8 cellular contexts compared by ENCODE assay signal in genomic region chr2:68466361-68466777, GRCh38. TPM values are rescaled to one million over a fixed set of nuclear protein-coding genes. Genes with fewer than 3 reads are reported as not detected.
A peak's percentile ranks its signal among the peaks of the same experiment; 100 is the strongest.
DNase-seq lines count a peak whose midpoint lies in the region; ATAC-seq and TF ChIP-seq lines count a peak whose summit lies in the region.

No MANE protein-coding gene starts in this region.

- peak overlapping the region; percentile 85 to 98 for H3K4me3 ChIP-seq in SK-N-SH (ENCODE audit: low read depth in 2 of 2, low read length in 1 of 2)
- H3K4me3 ChIP-seq in body of pancreas = peak overlapping the region; percentile 40 to 90

- TF ChIP-seq RAD21 in SK-N-SH (IDR thresholded peaks at IDR 0.05; ENCODE audit: low read length) = no peak

- CTCF ChIA-PET in SK-N-SH (lab: Yijun Ruan, JAX) = interaction anchor here (0.7 to 5.3 kb wide), 13 partner anchors 10 to 459 kb away, joined by 3 to 99 read pairs (median 5); no protein-coding TSS in a partner anchor

- no peak; the same call in 1 of the 3 replicates for ATAC-seq in SK-N-SH treated with all-trans-retinoic acid at 6 μM for 48 hours
- no peak for ATAC-seq in body of pancreas
- ATAC-seq in HG03196 (IDR thresholded peaks at IDR 0.05; ENCODE audit: unreplicated experiment) = no peak

- H3K9me2 ChIP-seq in SK-N-SH = no peaks in the 10 kb centered on the region

- no peak for TF ChIP-seq POLR2A in body of pancreas (IDR thresholded peaks at IDR 0.05)

- TF ChIP-seq CTCF in SK-N-SH (IDR thresholded peaks at IDR 0.05) = peak; percentile 40
- TF ChIP-seq CTCF in body of pancreas (IDR thresholded peaks at IDR 0.05) = peak in 2 of 7 experiments; percentile 10 to 20

- H3K4me1 ChIP-seq in SK-N-SH (ENCODE audit: control insufficient read depth in 1 of 2, insufficient read depth in 2 of 2, low read depth in 1 of 2, low read length in 1 of 2) (peaks cover 0 to 12% of the 10 kb centered on the region in 2 experiments; a peak in 2 of 4 replicates), body of pancreas (peaks cover 16% of the 10 kb centered on the region)

- H3K27ac ChIP-seq in SK-N-SH (ENCODE audit: low read depth in 2 of 2, low read length in 1 of 2) = peak overlapping the region in 1 of 2 experiments; percentile 72; a peak in 3 of 4 replicates
- H3K27ac ChIP-seq in body of pancreas = peak overlapping the region in 3 of 4 donors; percentile 82 to 89 (median 85)

- peak overlapping the region; percentile 84 for H3K4me2 ChIP-seq in SK-N-SH

- intact Hi-C loops in body of pancreas (cut with DNase I) = loop anchor here (10.0 kb wide), 1 partner anchor 458 kb away; no protein-coding TSS in a partner anchor

- peak overlapping the region; percentile 96 for H2AFZ ChIP-seq in SK-N-SH (ENCODE audit: low read depth)

- POLR2A ChIA-PET in SK-N-SH (lab: Yijun Ruan, JAX) = interaction anchor here (1.0 kb wide), 1 partner anchor 124 kb away, joined by 3 read pairs; no protein-coding TSS in a partner anchor

- H3K27me3 ChIP-seq in SK-N-SH (ENCODE audit: insufficient read depth) = no peaks in the 10 kb centered on the region
- H3K27me3 ChIP-seq in body of pancreas = no peaks in the 10 kb centered on the region

- no peaks in the 10 kb centered on the region for H4K20me1 ChIP-seq in SK-N-SH (ENCODE audit: insufficient read depth)

- H3K9me3 ChIP-seq in SK-N-SH (no peaks in the 10 kb centered on the region), body of pancreas (no peaks in the 10 kb centered on the region)

- no peak for DNase-seq in SK-N-SH
- peak; percentile 63 for DNase-seq in T-helper 22 cell (ENCODE audit: low read depth)
- peak in 2 of 4 donors; percentile 21 to 24 for DNase-seq in body of pancreas
- peak; percentile 45 for DNase-seq in left kidney (ENCODE audit: low read depth, low spot score)
- DNase-seq in stimulated activated CD4-positive, alpha-beta T cell treated with anti-CD3 and anti-CD28 coated beads, TNF-alpha, amount 100 ng/mL, for 4 hours (ENCODE audit: low read depth in 3 of 3) = peak; percentile 14 to 42 (median 34)
- no peak for DNase-seq in NCI-H2029 treated with DMSO at 0.1 percent for 48 hours (lab: John Stamatoyannopoulos, UW)

- WGBS in SK-N-SH (ENCODE audit: low lambda C conversion rate) = 18% methylated on average over 11 of the region's 11 CpGs
- 2% methylated on average over 11 of the region's 11 CpGs for WGBS in body of pancreas, 2 donors

- H3K36me3 ChIP-seq in SK-N-SH (replicated peaks in 1 of 2; ENCODE audit: control insufficient read depth in 1 of 2, insufficient read depth in 2 of 2, low read length in 1 of 2) (peaks cover 0 to 3% of the 10 kb centered on the region in 2 experiments), body of pancreas (replicated peaks in 1 of 2; ENCODE audit: insufficient read depth in 1 of 2, low read depth in 2 of 2) (no peaks in the 10 kb centered on the region)

- H3K9ac ChIP-seq in SK-N-SH = peak overlapping the region; percentile 77

- no peak for TF ChIP-seq EP300 in SK-N-SH (IDR thresholded peaks at IDR 0.05; ENCODE audit: borderline replicate concordance in 1 of 2, low read depth in 1 of 2, low read length in 1 of 2)

- H3F3A ChIP-seq in SK-N-SH (replicated peaks; ENCODE audit: insufficient read depth) = no peaks in the 10 kb centered on the region

- peaks cover 14% of the 10 kb centered on the region; the same call in 1 of the 2 replicates for H3K79me2 ChIP-seq in SK-N-SH (ENCODE audit: insufficient read depth)

TF ChIP-seq in SK-N-SH, 30 proteins besides CTCF, POLR2A, EP300 and RAD21:
- TF ChIP-seq NFIC (IDR thresholded peaks at IDR 0.05; ENCODE audit: borderline replicate concordance) = no peak
- TF ChIP-seq YY1 (IDR thresholded peaks at IDR 0.05; ENCODE audit: low read depth) = no peak
- no peak for TF ChIP-seq RXRA (IDR thresholded peaks at IDR 0.05; ENCODE audit: borderline replicate concordance, low read depth)
- TF ChIP-seq FOXJ3 (CRISPR knock-in tag; IDR thresholded peaks at IDR 0.05) = no peak
- TF ChIP-seq USF2 (IDR thresholded peaks at IDR 0.05; ENCODE audit: borderline replicate concordance, low read depth, low read length) = no peak
- no peak for TF ChIP-seq MAX (IDR thresholded peaks at IDR 0.05; ENCODE audit: low read depth)
- no peak for TF ChIP-seq NRF1 (IDR thresholded peaks at IDR 0.05; ENCODE audit: low read depth, low read length)

TF ChIP-seq in SK-N-SH treated with all-trans-retinoic acid at 6 μM for 48 hours, 23 proteins besides CTCF, POLR2A, EP300 and RAD21:
- no peak for TF ChIP-seq GLIS3 (CRISPR knock-in tag; IDR thresholded peaks at IDR 0.05)
- TF ChIP-seq ZFP3 (CRISPR knock-in tag; IDR thresholded peaks at IDR 0.05) = no peak
- no peak for TF ChIP-seq ARNTL (CRISPR knock-in tag; IDR thresholded peaks at IDR 0.05; ENCODE audit: borderline replicate concordance, low read depth)
- no peak for TF ChIP-seq SNAI2 (CRISPR knock-in tag; IDR thresholded peaks at IDR 0.05)
- TF ChIP-seq ESRRG (CRISPR knock-in tag; IDR thresholded peaks at IDR 0.05) = no peak
- no peak for TF ChIP-seq TSHZ2 (CRISPR knock-in tag; IDR thresholded peaks at IDR 0.05)
- no peak for TF ChIP-seq ZFP30 (CRISPR knock-in tag; IDR thresholded peaks at IDR 0.05)
- TF ChIP-seq TCF4 (CRISPR knock-in tag; IDR thresholded peaks at IDR 0.05; ENCODE audit: borderline replicate concordance) = no peak
- TF ChIP-seq ISL1 (CRISPR knock-in tag; IDR thresholded peaks at IDR 0.05) = no peak
- TF ChIP-seq RARB (CRISPR knock-in tag; IDR thresholded peaks at IDR 0.05) = no peak
- no peak for TF ChIP-seq CSDC2 (CRISPR knock-in tag; IDR thresholded peaks at IDR 0.05)
- no peak for TF ChIP-seq POU6F1 (CRISPR knock-in tag; IDR thresholded peaks at IDR 0.05; ENCODE audit: borderline replicate concordance, low read depth)
- TF ChIP-seq PPARA (CRISPR knock-in tag; IDR thresholded peaks at IDR 0.05; ENCODE audit: borderline replicate concordance) = no peak
- no peak for TF ChIP-seq CREB5 (CRISPR knock-in tag; IDR thresholded peaks at IDR 0.05; ENCODE audit: low read depth)
- no peak for TF ChIP-seq ZNF70 (CRISPR knock-in tag; IDR thresholded peaks at IDR 0.05)
- TF ChIP-seq ZNF565 (CRISPR knock-in tag; conservative IDR thresholded peaks at IDR 0.05; ENCODE audit: low read depth) = no peak
- TF ChIP-seq ZNF8 (CRISPR knock-in tag; IDR thresholded peaks at IDR 0.05) = no peak
TF ChIP-seq in SK-N-SH treated with all-trans-retinoic acid at 6 μM for 48 hours: peak in this region for 0.

RNA-seq across cellular contexts. Expression of gene FBXO48, which starts 0.7 kb away (rescaled TPM):
- polyA plus RNA-seq in SK-N-SH (2012; rRNA removed) = 0.30 and 0.45 TPM in 2 replicates
- 0.41 and 0.48 TPM in 2 replicates for polyA plus RNA-seq in SK-N-SH (2012; cell fraction: cytosol; rRNA removed)
- polyA plus RNA-seq in SK-N-SH (2012; cell fraction: nucleus; rRNA removed) = 0.26 and 0.56 TPM in 2 replicates
- 1 to 10 TPM in 1 of 2 donors, under 1 TPM in 1; 0.78 to 3.0 TPM for total RNA-seq in body of pancreas

RNA-seq across cellular contexts. Expression of gene APLF, which starts 1.0 kb away (rescaled TPM):
- 1.1 and 1.3 TPM in 2 replicates for polyA plus RNA-seq in SK-N-SH (2012; rRNA removed)
- 1.4 and 1.8 TPM in 2 replicates for polyA plus RNA-seq in SK-N-SH (2012; cell fraction: cytosol; rRNA removed)
- 1.2 and 1.8 TPM in 2 replicates for polyA plus RNA-seq in SK-N-SH (2012; cell fraction: nucleus; rRNA removed)
- 1 to 10 TPM; 3.9 to 4.0 TPM for total RNA-seq in body of pancreas

Comparison
In these comparisons a context has a peak if more than half of its experiments do, and no peak if none do; other contexts are left out.
1. DNase-seq: peak in T-helper 22 cell (single experiment), left kidney (single experiment) and stimulated activated CD4-positive, alpha-beta T cell treated with anti-CD3 and anti-CD28 coated beads, TNF-alpha, amount 100 ng/mL, for 4 hours (3 of 3); none in SK-N-SH (single experiment) and NCI-H2029 treated with DMSO at 0.1 percent for 48 hours (single experiment).